ENCODE assay signal across 22 cellular contexts in genomic region chr2:133424876-133425275, GRCh38.
DNase-seq lines count a peak whose midpoint lies in the region; ATAC-seq, FAIRE-seq and TF ChIP-seq lines count a peak whose summit lies in the region.
"Had no signal": no experiment of that assay in that cellular context is flagged by ENCODE, and none has a peak within 500 bp of the region (broad histone marks: within the 10 kb centered on the region; RNA-seq: fewer than 3 reads in every experiment).

No MANE protein-coding gene starts in this region.

- WGBS in GM23248 (ENCODE audit: low coverage in 1 of 2, low lambda C conversion rate in 2 of 2, missing lambda C conversion rate in 2 of 2), 2 experiments: 46 to 53% methylated on average over 2 of the region's 2 CpGs
- 50% methylated on average over 2 of the region's 2 CpGs for WGBS in smooth muscle cell (ENCODE audit: low lambda C conversion rate)

- TF ChIP-seq POLR2A in GM12892 (IDR thresholded peaks at IDR 0.05; ENCODE audit: low read depth, low read length): no peak

- H3K27me3 ChIP-seq in GM23248 (replicated peaks; ENCODE audit: insufficient read depth) (no peaks in the 10 kb centered on the region), smooth muscle cell (ENCODE audit: low read depth) (no peaks in the 10 kb centered on the region), GM23338 (ENCODE audit: insufficient read depth) (no peaks in the 10 kb centered on the region)
- H3K27me3 ChIP-seq: BE2C, uterus had no signal

- H3K36me3 ChIP-seq in GM23248 (ENCODE audit: low read depth) (no peaks in the 10 kb centered on the region), SK-N-MC (ENCODE audit: insufficient read depth, low read length) (no peaks in the 10 kb centered on the region), smooth muscle cell (ENCODE audit: low read depth) (no peaks in the 10 kb centered on the region), GM23338 (ENCODE audit: insufficient read depth) (no peaks in the 10 kb centered on the region)
- H3K36me3 ChIP-seq: BE2C, uterus had no signal

- H3K4me3 Mint-ChIP-seq in GM23338: no peak overlapping the region
- H3K4me3 Mint-ChIP-seq: activated naive CD4-positive, alpha-beta T cell treated with anti-CD3 and anti-CD28 coated beads, Interleukin-2, amount 10 ng/mL, durations not matched to agents 7 days and 5 days; T-cell had no signal

- FAIRE-seq in GM12892 (lab: Jason Lieb, UNC): no peak
- FAIRE-seq: HepG2, small intestine had no signal

- H3K4me2 ChIP-seq in GM23248 (ENCODE audit: unreplicated experiment): no peak overlapping the region
- peak overlapping the region; percentile 44 for H3K4me2 ChIP-seq in smooth muscle cell
- no peak overlapping the region for H3K4me2 ChIP-seq in GM23338

- peak; percentile 31 for DNase-seq in GM23248
- no peak for DNase-seq in SK-N-MC (ENCODE audit: low read depth, low spot score)
- DNase-seq in foreskin melanocyte: peak; percentile 62
- no peak for DNase-seq in smooth muscle cell (lab: John Stamatoyannopoulos, UW; ENCODE audit: unreplicated experiment)
- no peak for DNase-seq in GM23338 (ENCODE audit: low spot score)
- DNase-seq in GM12892 (ENCODE audit: insufficient read length): no peak
- no peak for DNase-seq in DMS79 treated with DMSO at 0.1 percent for 48 hours (lab: John Stamatoyannopoulos, UW)
- DNase-seq: activated CD4-positive, alpha-beta T cell treated with anti-CD3 and anti-CD28 coated beads, Interleukin-2, amount 50 U/mL, for 48 hours; activated naive CD4-positive, alpha-beta T cell treated with anti-CD3 and anti-CD28 coated beads, Interleukin-2, amount 10 ng/mL, durations not matched to agents 7 days and 5 days; activated T-cell treated with anti-CD3 and anti-CD28 coated beads, Interleukin-2, amount 50 U/mL, for 1 hour; BE2C; glutamatergic neuron; NCI-H1930; NCI-H446; NK-92 treated with Interleukin-12 subunit alpha and Interleukin-12 subunit beta, amount 100 ng/mL, for 24 hours; small intestine; stimulated activated CD4-positive, alpha-beta T cell treated with anti-CD3 and anti-CD28 coated beads, Interleukin-4, amount 100 ng/mL, for 24 hours; T-cell; uterus had no signal

- TF ChIP-seq CTCF in smooth muscle cell (IDR thresholded peaks at IDR 0.05; ENCODE audit: borderline replicate concordance, insufficient read depth, poor library complexity, severe bottlenecking) (no peak), GM23338 (conservative IDR thresholded peaks at IDR 0.05; ENCODE audit: low read depth in 2 of 2) (no peak)

- H3K9ac ChIP-seq in GM23248: no peak overlapping the region
- H3K9ac ChIP-seq in SK-N-MC (ENCODE audit: insufficient read length): peak overlapping the region; percentile 29
- H3K9ac ChIP-seq in smooth muscle cell (ENCODE audit: low read depth): peak overlapping the region; percentile 52

- H3K4me3 ChIP-seq in GM23248 (no peak overlapping the region), SK-N-MC (0 out of 2 replicates have a peak overlapping the region, but pooled peaks have one; percentile 1), smooth muscle cell (no peak overlapping the region), GM23338 (no peak overlapping the region)
- H3K4me3 ChIP-seq: lung, uterus had no signal

- H3K27ac ChIP-seq in GM23248: no peak overlapping the region
- peak overlapping the region; percentile 79 for H3K27ac ChIP-seq in SK-N-MC
- H3K27ac ChIP-seq in smooth muscle cell (ENCODE audit: low read depth): peak overlapping the region; percentile 83
- H3K27ac ChIP-seq in GM23338 (ENCODE audit: low read depth): no peak overlapping the region
- H3K27ac ChIP-seq: uterus had no signal

- H3K79me2 ChIP-seq in GM23248 (ENCODE audit: insufficient read depth) (no peaks in the 10 kb centered on the region), smooth muscle cell (ENCODE audit: low read depth) (no peaks in the 10 kb centered on the region), GM23338 (replicated peaks; ENCODE audit: insufficient read depth) (no peaks in the 10 kb centered on the region)

- ATAC-seq in GM23338: no peak
- ATAC-seq: esophagus mucosa, HepG2, T-cell had no signal

- no peaks in the 10 kb centered on the region for H3K4me1 ChIP-seq in GM23248 (ENCODE audit: insufficient read depth)
- H3K4me1 ChIP-seq in smooth muscle cell (ENCODE audit: low read depth): peaks cover 29% of the 10 kb centered on the region
- H3K4me1 ChIP-seq in GM23338 (ENCODE audit: insufficient read depth): peaks cover 36% of the 10 kb centered on the region
- H3K4me1 ChIP-seq: uterus had no signal

- in situ Hi-C loops in GM23248 (cut with MboI): no loop called here

- H3K9me2 ChIP-seq in GM23248 (ENCODE audit: insufficient read depth): no peaks in the 10 kb centered on the region
- H3K9me2 ChIP-seq in GM23338 (ENCODE audit: insufficient read depth): no peaks in the 10 kb centered on the region

- H3K4me1 Mint-ChIP-seq in GM23338: peaks cover 44% of the 10 kb centered on the region
- H3K4me1 Mint-ChIP-seq: activated naive CD4-positive, alpha-beta T cell treated with anti-CD3 and anti-CD28 coated beads, Interleukin-2, amount 10 ng/mL, durations not matched to agents 7 days and 5 days; T-cell had no signal

- H3K9me3 Mint-ChIP-seq in GM23338: peaks cover 6% of the 10 kb centered on the region; the same call in 2 of the 3 replicates

- H3F3A ChIP-seq in GM23248 (ENCODE audit: insufficient read depth) (no peaks in the 10 kb centered on the region), smooth muscle cell (ENCODE audit: low read depth) (no peaks in the 10 kb centered on the region), GM23338 (replicated peaks; ENCODE audit: low read depth) (no peaks in the 10 kb centered on the region)

- no peaks in the 10 kb centered on the region for H3K36me3 Mint-ChIP-seq in GM23338 (ENCODE audit: low read depth)
- H3K36me3 Mint-ChIP-seq: activated naive CD4-positive, alpha-beta T cell treated with anti-CD3 and anti-CD28 coated beads, Interleukin-2, amount 10 ng/mL, durations not matched to agents 7 days and 5 days; T-cell had no signal

- no peaks in the 10 kb centered on the region for H3K27me3 Mint-ChIP-seq in GM23338 (ENCODE audit: insufficient read depth, low read depth, poor library complexity)
- H3K27me3 Mint-ChIP-seq: activated naive CD4-positive, alpha-beta T cell treated with anti-CD3 and anti-CD28 coated beads, Interleukin-2, amount 10 ng/mL, durations not matched to agents 7 days and 5 days had no signal

- H2AFZ ChIP-seq in GM23248 (no peak overlapping the region), smooth muscle cell (ENCODE audit: low read depth) (no peak overlapping the region), GM23338 (no peak overlapping the region)

- H3K9me3 ChIP-seq in GM23248 (ENCODE audit: low read depth) (no peaks in the 10 kb centered on the region), SK-N-MC (ENCODE audit: low read depth, low read length) (no peaks in the 10 kb centered on the region), smooth muscle cell (replicated peaks; ENCODE audit: low read depth) (no peaks in the 10 kb centered on the region)
- H3K9me3 ChIP-seq: BE2C, uterus had no signal

- H4K20me1 ChIP-seq in GM23248 (ENCODE audit: insufficient read depth) (no peaks in the 10 kb centered on the region), smooth muscle cell (ENCODE audit: low read depth) (no peaks in the 10 kb centered on the region), GM23338 (replicated peaks; ENCODE audit: insufficient read depth) (no peaks in the 10 kb centered on the region)

- no peak overlapping the region for H3K27ac Mint-ChIP-seq in GM23338
- H3K27ac Mint-ChIP-seq: activated naive CD4-positive, alpha-beta T cell treated with anti-CD3 and anti-CD28 coated beads, Interleukin-2, amount 10 ng/mL, durations not matched to agents 7 days and 5 days; T-cell had no signal

TF ChIP-seq in GM23338, 12 proteins besides CTCF, POLR2A, EP300 and RAD21 (continues in another document):
- TF ChIP-seq ETS1 (IDR thresholded peaks at IDR 0.05): no peak
- no peak for TF ChIP-seq ZNF331 (CRISPR knock-in tag; IDR thresholded peaks at IDR 0.05; ENCODE audit: low read depth)
- no peak for TF ChIP-seq CREB1 (CRISPR knock-in tag; IDR thresholded peaks at IDR 0.05; ENCODE audit: low read depth)
- no peak for TF ChIP-seq REST (IDR thresholded peaks at IDR 0.05; ENCODE audit: unreplicated experiment)
- no peak for TF ChIP-seq EZH2 (IDR thresholded peaks at IDR 0.05; ENCODE audit: low read depth, unreplicated experiment)
- no peak for TF ChIP-seq JUNB (IDR thresholded peaks at IDR 0.05; ENCODE audit: unreplicated experiment)
- no peak for TF ChIP-seq ZNF114 (CRISPR knock-in tag; IDR thresholded peaks at IDR 0.05)
- TF ChIP-seq POLR2AphosphoS5 (IDR thresholded peaks at IDR 0.05; ENCODE audit: low read depth): no peak

Comparison
In these comparisons a context has a peak if more than half of its experiments do, and no peak if none do; other contexts are left out.
1. DNase-seq: peak in GM23248 (single experiment) and foreskin melanocyte (single experiment); none in SK-N-MC (single experiment), smooth muscle cell (single experiment), GM23338 (single experiment), GM12892 (single experiment) and DMS79 treated with DMSO at 0.1 percent for 48 hours (single experiment).
2. H3K27ac ChIP-seq: peak in SK-N-MC (single experiment) and smooth muscle cell (single experiment); none in GM23248 (single experiment) and GM23338 (single experiment).